ENCODE assay signal across 25 cellular contexts in the genomic region with DNA sequence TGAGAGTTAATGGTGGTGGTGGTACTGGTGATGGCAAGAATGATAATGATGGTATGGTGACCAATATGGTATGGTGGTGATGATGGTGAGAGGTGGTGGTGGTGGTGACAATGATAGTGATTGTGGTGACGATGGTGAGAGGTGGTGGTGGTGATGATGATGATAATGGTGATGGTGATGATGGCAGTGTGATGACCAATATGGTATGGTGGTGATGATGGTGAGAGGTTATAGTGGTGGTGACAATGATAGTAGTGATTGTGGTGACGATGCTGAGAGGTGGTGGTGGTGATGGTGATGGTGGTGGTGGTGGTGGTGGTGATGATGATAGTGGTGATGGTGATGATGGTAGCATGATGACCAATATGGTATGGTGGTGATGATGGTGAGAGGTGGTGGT.
"Had no signal": no experiment of that assay in that cellular context is flagged by ENCODE, and none has a peak within 500 bp of the region (broad histone marks: within the 10 kb centered on the region; RNA-seq: fewer than 3 reads in every experiment).

No MANE protein-coding gene starts in this region.

- H3K9me3 Mint-ChIP-seq: memory B cell; mesothelial cell of epicardium; natural killer cell treated with Interleukin-12 subunit alpha and Interleukin-12 subunit beta and Interleukin-15 and Interleukin-18, amount 100 ng/mL, for 72 hours; neural crest cell had no signal

- H3K36me3 ChIP-seq: gastrocnemius medialis, prostate gland, spleen, suprapubic skin, transverse colon had no signal

- H3K9me3 ChIP-seq: gastrocnemius medialis, mucosa of descending colon, prostate gland, spleen, suprapubic skin, transverse colon had no signal

- H3K4me1 Mint-ChIP-seq: memory B cell; mesothelial cell of epicardium; naive B cell; stimulated activated naive CD8-positive, alpha-beta T cell treated with anti-CD3 and anti-CD28 coated beads, Interleukin-15, amount 100 ng/mL, for 72 hours had no signal

- H3K4me1 ChIP-seq: gastrocnemius medialis, prostate gland, suprapubic skin, transverse colon had no signal

- H3K27ac ChIP-seq: epithelial cell of prostate, gastrocnemius medialis, prostate gland, skin epidermis, spleen, suprapubic skin, transverse colon had no signal

- H3K4me3 Mint-ChIP-seq: memory B cell; mesothelial cell of epicardium; naive B cell; natural killer cell treated with Interleukin-12 subunit alpha and Interleukin-12 subunit beta and Interleukin-15 and Interleukin-18, amount 100 ng/mL, for 72 hours; neural crest cell; stimulated activated naive B cell treated with anti-CD40 and anti-IgM and Interleukin-4, amounts not matched to agents 10 μg/mL and 1 μg/mL and 100 μg/mL, for 72 hours; stimulated activated naive CD8-positive, alpha-beta T cell treated with anti-CD3 and anti-CD28 coated beads, Interleukin-15, amount 100 ng/mL, for 72 hours had no signal

- FAIRE-seq: kidney had no signal

- H3K36me3 Mint-ChIP-seq: memory B cell; naive B cell; natural killer cell treated with Interleukin-12 subunit alpha and Interleukin-12 subunit beta and Interleukin-15 and Interleukin-18, amount 100 ng/mL, for 72 hours; stimulated activated naive B cell treated with anti-CD40 and anti-IgM and Interleukin-4, amounts not matched to agents 10 μg/mL and 1 μg/mL and 100 μg/mL, for 72 hours had no signal

- ATAC-seq: esophagus mucosa; gastrocnemius medialis; left lobe of liver; mucosa of descending colon; natural killer cell treated with Interleukin-12 subunit alpha and Interleukin-12 subunit beta and Interleukin-15 and Interleukin-18, amount 100 ng/mL, for 72 hours; right cardiac atrium; stimulated activated naive B cell treated with anti-CD40 and anti-IgM and Interleukin-4, amounts not matched to agents 10 μg/mL and 1 μg/mL and 100 μg/mL, for 72 hours; stimulated activated naive CD8-positive, alpha-beta T cell treated with anti-CD3 and anti-CD28 coated beads, Interleukin-15, amount 100 ng/mL, for 72 hours had no signal

- H3K27me3 ChIP-seq: gastrocnemius medialis, spleen, suprapubic skin, transverse colon had no signal

- DNase-seq: cerebellar nuclear complex; cortex of kidney; foreskin fibroblast; gastrocnemius medialis; head of caudate nucleus; kidney; mucosa of descending colon; naive B cell; right cardiac atrium; spleen; stimulated activated CD4-positive, alpha-beta T cell treated with anti-CD3 and anti-CD28 coated beads, Interleukin-4, amount 100 ng/mL, for 4 hours; stimulated activated naive B cell treated with anti-CD40 and anti-IgM and Interleukin-4, amounts not matched to agents 10 μg/mL and 1 μg/mL and 100 μg/mL, for 72 hours; stimulated activated naive CD8-positive, alpha-beta T cell treated with anti-CD3 and anti-CD28 coated beads, Interleukin-15, amount 100 ng/mL, for 72 hours; transverse colon had no signal

- H3K4me3 ChIP-seq: gastrocnemius medialis, lung, mucosa of descending colon, prostate gland, skin epidermis, spleen, suprapubic skin, transverse colon had no signal

- H3K27me3 Mint-ChIP-seq: naive B cell; natural killer cell treated with Interleukin-12 subunit alpha and Interleukin-12 subunit beta and Interleukin-15 and Interleukin-18, amount 100 ng/mL, for 72 hours had no signal

- H3K27ac Mint-ChIP-seq: memory B cell; mesothelial cell of epicardium; naive B cell; natural killer cell treated with Interleukin-12 subunit alpha and Interleukin-12 subunit beta and Interleukin-15 and Interleukin-18, amount 100 ng/mL, for 72 hours; stimulated activated naive B cell treated with anti-CD40 and anti-IgM and Interleukin-4, amounts not matched to agents 10 μg/mL and 1 μg/mL and 100 μg/mL, for 72 hours; stimulated activated naive CD8-positive, alpha-beta T cell treated with anti-CD3 and anti-CD28 coated beads, Interleukin-15, amount 100 ng/mL, for 72 hours had no signal
